In the genomic region with DNA sequence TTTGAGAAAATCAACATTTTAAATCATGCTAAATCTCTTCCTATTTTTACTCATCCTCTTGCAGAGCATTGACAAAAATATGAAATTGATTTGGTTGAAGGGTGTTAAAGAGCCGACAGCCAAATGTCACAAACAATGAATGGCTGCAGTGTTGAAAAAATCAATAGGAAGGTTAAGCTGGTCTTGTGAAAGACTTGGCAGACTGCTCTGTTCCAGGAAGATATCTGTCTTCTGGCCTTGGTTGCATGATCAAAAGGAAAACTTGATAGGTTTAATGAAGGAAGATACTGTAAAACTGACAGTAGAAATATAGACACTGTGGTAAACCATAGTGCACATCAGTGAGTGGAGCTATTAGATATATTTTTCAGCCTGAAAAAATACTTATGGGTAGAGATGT, we compare ENCODE assay signal across 23 cellular contexts.
DNase-seq lines count a peak whose midpoint lies in the region; ATAC-seq and FAIRE-seq lines count a peak whose summit lies in the region.
"Had no signal": no experiment of that assay in that cellular context is flagged by ENCODE, and none has a peak within 500 bp of the region (broad histone marks: within the 10 kb centered on the region; RNA-seq: fewer than 3 reads in every experiment).

No MANE protein-coding gene starts in this region.

- H3K23ac ChIP-seq in mesendoderm (ENCODE audit: low read length): no peak overlapping the region

- H3K9ac ChIP-seq in mesendoderm (ENCODE audit: low read length): no peak overlapping the region

- no peak overlapping the region for H2BK5ac ChIP-seq in mesendoderm (ENCODE audit: low read length)

- no peak for ATAC-seq in GM19023 (IDR thresholded peaks at IDR 0.05; ENCODE audit: unreplicated experiment)
- ATAC-seq: activated CD8-positive, alpha-beta memory T cell treated with anti-CD3 and anti-CD28 coated beads, Interleukin-2, amount 10 ng/mL, durations not matched to agents 7 days and 5 days; mucosa of descending colon had no signal

- no peak overlapping the region for H4K8ac ChIP-seq in mesendoderm (ENCODE audit: low read depth, low read length)

- H2AK5ac ChIP-seq in mesendoderm (ENCODE audit: low read length): no peak overlapping the region

- no peak overlapping the region for H2BK15ac ChIP-seq in mesendoderm (replicated peaks; ENCODE audit: low read depth)

- no peak overlapping the region for H3K18ac ChIP-seq in mesendoderm (ENCODE audit: low read length)

- H3K79me1 ChIP-seq in mesendoderm (ENCODE audit: low read length): peaks cover 3% of the 10 kb centered on the region

- H2BK120ac ChIP-seq in mesendoderm (ENCODE audit: low read depth, low read length): no peak overlapping the region

- FAIRE-seq in GM19239 (lab: Jason Lieb, UNC): peak; percentile 66
- FAIRE-seq: endothelial cell of umbilical vein had no signal

- H3K4me3 ChIP-seq in mesendoderm (ENCODE audit: low read length): no peak overlapping the region
- H3K4me3 ChIP-seq: cardiac muscle cell, hepatocyte, mucosa of descending colon, Peyer's patch, suprapubic skin had no signal

- no peak overlapping the region for H4K5ac ChIP-seq in mesendoderm (ENCODE audit: low read length)

- H3K79me2 ChIP-seq in mesendoderm (ENCODE audit: control insufficient read depth, insufficient read depth, low read length): peaks cover 2% of the 10 kb centered on the region
- H3K79me2 ChIP-seq: hepatocyte had no signal

- no peak overlapping the region for H3K4me2 ChIP-seq in mesendoderm (ENCODE audit: low read length)
- H3K4me2 ChIP-seq: hepatocyte had no signal

- WGBS in mesendoderm (ENCODE audit: extremely low coverage, insufficient coverage, low lambda C conversion rate): no CpG with 5 or more reads among the region's 1 CpG

- DNase-seq in GM19239 (ENCODE audit: insufficient read length, low spot score) (no peak), HuH-7.5 (ENCODE audit: low spot score) (peak; percentile 2), amniotic epithelial cell (ENCODE audit: low read depth) (peak; percentile 46), mesendoderm (peak; percentile 25), NAMALWA (ENCODE audit: low spot score) (no peak), C1 segment of cervical spinal cord (lab: John Stamatoyannopoulos, UW) (no peak)
- DNase-seq: activated CD4-positive, alpha-beta T cell treated with anti-CD3 and anti-CD28 coated beads, Interleukin-2, amount 10 ng/mL, durations not matched to agents 24 days and 14 days; activated CD8-positive, alpha-beta memory T cell treated with anti-CD3 and anti-CD28 coated beads, Interleukin-2, amount 10 ng/mL, durations not matched to agents 7 days and 5 days; activated naive CD4-positive, alpha-beta T cell treated with anti-CD3 and anti-CD28 coated beads, Interleukin-2, amount 50 U/mL, for 16 hours; anterior cingulate cortex; CD4-positive, alpha-beta memory T cell; dermis blood vessel endothelial cell; DMS79; immature natural killer cell; mucosa of descending colon; NCI-H226; NK-92 treated with Interleukin-12 subunit alpha and Interleukin-12 subunit beta, amount 100 ng/mL, for 24 hours; Peyer's patch had no signal

- H3K4ac ChIP-seq in mesendoderm (ENCODE audit: low read depth, low read length): no peak overlapping the region

- H3K4me1 ChIP-seq in mesendoderm (ENCODE audit: control insufficient read depth, low read depth, low read length): peaks cover 2% of the 10 kb centered on the region
- H3K4me1 ChIP-seq: Peyer's patch had no signal

- no peak overlapping the region for H3K27ac ChIP-seq in mesendoderm (ENCODE audit: low read depth, low read length)
- H3K27ac ChIP-seq: cardiac muscle cell, hepatocyte, Peyer's patch, suprapubic skin had no signal

- no peaks in the 10 kb centered on the region for H3K27me3 ChIP-seq in mesendoderm (ENCODE audit: insufficient read depth, low read length, poor library complexity)
- H3K27me3 ChIP-seq: cardiac muscle cell, hepatocyte, Peyer's patch, suprapubic skin had no signal

- no peaks in the 10 kb centered on the region for H3K36me3 ChIP-seq in mesendoderm (ENCODE audit: control insufficient read depth, insufficient read depth, low read length)
- H3K36me3 ChIP-seq: cardiac muscle cell, Peyer's patch, suprapubic skin had no signal

- H3K56ac ChIP-seq in mesendoderm (ENCODE audit: low read length): no peak overlapping the region

Comparison
In these comparisons a context has a peak if more than half of its experiments do, and no peak if none do; other contexts are left out.
1. DNase-seq: peak in HuH-7.5 (single experiment), amniotic epithelial cell (single experiment) and mesendoderm (single experiment); none in GM19239 (single experiment), NAMALWA (single experiment) and C1 segment of cervical spinal cord (0 of 14).